14 cellular contexts compared by ENCODE assay signal in genomic region chr3:127764841-127765362, GRCh38. TPM values are rescaled to one million over a fixed set of nuclear protein-coding genes. Genes with fewer than 3 reads are reported as not detected.
A peak's percentile ranks its signal among the peaks of the same experiment; 100 is the strongest.
DNase-seq lines count a peak whose midpoint lies in the region; ATAC-seq, FAIRE-seq and TF ChIP-seq lines count a peak whose summit lies in the region.
"Had no signal": no experiment of that assay in that cellular context is flagged by ENCODE, and none has a peak within 500 bp of the region (broad histone marks: within the 10 kb centered on the region; RNA-seq: fewer than 3 reads in every experiment).

No MANE protein-coding gene starts in this region.

- no peak overlapping the region for H3K4me3 ChIP-seq in A549
- H3K4me3 ChIP-seq in choroid plexus epithelial cell (ENCODE audit: low read depth, low read length): no peak overlapping the region
- H3K4me3 ChIP-seq: transverse colon had no signal

- H3K4me2 ChIP-seq in A549: peak overlapping the region; percentile 31; the same call in 2 of the 3 replicates

- WGBS in A549 (ENCODE audit: missing lambda C conversion rate): 54% methylated on average over 5 of the region's 5 CpGs

- TF ChIP-seq RAD21 in A549 (conservative IDR thresholded peaks at IDR 0.05 in 1 of 2, IDR thresholded peaks at IDR 0.05 in 1 of 2): no peak

- H3K27ac ChIP-seq in A549 (peak overlapping the region; percentile 75 to 89), RWPE1 (no peak overlapping the region)
- H3K27ac ChIP-seq: C4-2B, transverse colon had no signal

- no peak for TF ChIP-seq CTCF in A549 (IDR thresholded peaks at IDR 0.05)
- no peak for TF ChIP-seq CTCF in GM13977 (IDR thresholded peaks at IDR 0.05; ENCODE audit: extremely low read depth, insufficient read depth, missing control alignments)
- no peak for TF ChIP-seq CTCF in choroid plexus epithelial cell (conservative IDR thresholded peaks at IDR 0.05; ENCODE audit: low read depth, low read length)
- no peak for TF ChIP-seq CTCF in RWPE1 (conservative IDR thresholded peaks at IDR 0.05; ENCODE audit: low read depth)

- POLR2A ChIA-PET in A549 (lab: Yijun Ruan, JAX) (no interaction called here), RWPE1 (lab: Yijun Ruan, JAX; ENCODE audit: low non-redundant PET) (no interaction called here)

- no peak for TF ChIP-seq POLR2A in A549 (IDR thresholded peaks at IDR 0.05; ENCODE audit: low read length)

- no peak for FAIRE-seq in A549 (lab: Jason Lieb, UNC)

- H3K9me3 ChIP-seq in A549: no peaks in the 10 kb centered on the region
- H3K9me3 ChIP-seq: transverse colon had no signal

- peaks cover 52% of the 10 kb centered on the region for H3K4me1 ChIP-seq in A549

- CTCF ChIA-PET in A549 (lab: Yijun Ruan, JAX): interaction anchor here (1.5 kb wide), 1 partner anchor 20 kb away, joined by 4 read pairs; no protein-coding TSS in a partner anchor
- CTCF ChIA-PET in RWPE1 (lab: Yijun Ruan, JAX): no interaction called here

- no peak for ATAC-seq in A549
- no peak for ATAC-seq in GM19455 (IDR thresholded peaks at IDR 0.05; ENCODE audit: unreplicated experiment)
- ATAC-seq: T-cell had no signal

- DNase-seq in A549 (ENCODE audit: low read depth in 1 of 2, low spot score in 1 of 2) (no peak), GM13977 (ENCODE audit: low spot score) (peak; percentile 57), HT1080 (ENCODE audit: low read depth) (peak; percentile 73), choroid plexus epithelial cell (ENCODE audit: low read depth) (peak; percentile 63), RWPE1 (ENCODE audit: low spot score) (no peak), DMS79 (lab: John Stamatoyannopoulos, UW) (no peak)
- DNase-seq in stimulated activated CD4-positive, alpha-beta T cell treated with anti-CD3 and anti-CD28 coated beads, Interleukin-2, amount 100 ng/mL, for 48 hours: no peak
- DNase-seq: activated CD4-positive, alpha-beta memory T cell treated with anti-CD3 and anti-CD28 coated beads, Interleukin-2, amount 10 ng/mL, durations not matched to agents 7 days and 5 days; anterior cingulate cortex; NCI-H1694; T-cell; transverse colon had no signal

- TF ChIP-seq EP300 in A549 (IDR thresholded peaks at IDR 0.05): no peak

- in situ Hi-C loops in GM13977 (cut with MboI; ENCODE audit: low pct_unique_long_range_greater_than_20kb, low sequenced_read_pairs, unreplicated experiment): no loop called here

TF ChIP-seq in A549, 52 proteins besides CTCF, POLR2A, EP300 and RAD21:
- TF ChIP-seq NFE2L2 (conservative IDR thresholded peaks at IDR 0.05; ENCODE audit: low read length) (no peak), RNF2 (IDR thresholded peaks at IDR 0.05; ENCODE audit: borderline replicate concordance, low read depth) (no peak), NPAS2 (CRISPR knock-in tag; IDR thresholded peaks at IDR 0.05; ENCODE audit: borderline replicate concordance) (no peak), MAFK (IDR thresholded peaks at IDR 0.05; ENCODE audit: partially characterized antibody) (no peak), NR3C1 (IDR thresholded peaks at IDR 0.05) (no peak), TFCP2L1 (CRISPR knock-in tag; IDR thresholded peaks at IDR 0.05) (no peak), HEYL (CRISPR knock-in tag; IDR thresholded peaks at IDR 0.05) (no peak), KDM1A (IDR thresholded peaks at IDR 0.05; ENCODE audit: low read depth) (no peak), USF2 (IDR thresholded peaks at IDR 0.05) (no peak), CHD4 (IDR thresholded peaks at IDR 0.05; ENCODE audit: borderline replicate concordance) (no peak), ZFP36 (IDR thresholded peaks at IDR 0.05; ENCODE audit: borderline replicate concordance, partially characterized antibody) (no peak)

RNA-seq across cellular contexts. Expression of gene MGLL, which starts 57.4 kb away (rescaled TPM):
- polyA plus RNA-seq in A549 (2011; rRNA removed): 38.5 and 40.2 TPM in 2 replicates
- 22.0 and 29.9 TPM in 2 replicates for polyA plus RNA-seq in A549 (2012; cell fraction: cytosol; rRNA removed)
- 21.1 and 25.0 TPM in 2 replicates for polyA plus RNA-seq in A549 (2012; cell fraction: nucleus; rRNA removed)
- 32.6 to 41.5 TPM (median 34.5 TPM) in 3 replicates for polyA plus RNA-seq in A549 (2017; fragmentation: RNase III; extraction: RNeasy Plus Mini Kit Qiagen cat#74134 plus additional on column Dnase treatment)
- 41.6 and 58.3 TPM in 2 replicates for polyA minus RNA-seq in A549 (2011; rRNA and poly(A)+ RNA removed)
- total RNA-seq in HT1080 (2014; rRNA removed; shearing (Covaris generic)): 8.7 and 10.5 TPM in 2 replicates
- polyA plus RNA-seq in HT1080 (2015; cell fraction: cytosol; rRNA removed): 8.0 and 8.1 TPM in 2 replicates
- polyA plus RNA-seq in HT1080 (2015; cell fraction: nucleus; rRNA removed): 4.9 and 9.9 TPM in 2 replicates

Comparison
In these comparisons a context has a peak if more than half of its experiments do, and no peak if none do; other contexts are left out.
1. DNase-seq: peak in GM13977 (single experiment), HT1080 (single experiment) and choroid plexus epithelial cell (single experiment); none in A549 (0 of 2), RWPE1 (single experiment), stimulated activated CD4-positive, alpha-beta T cell treated with anti-CD3 and anti-CD28 coated beads, Interleukin-2, amount 100 ng/mL, for 48 hours (0 of 2) and DMS79 (single experiment).